In genomic region chr7:44568771-44569560, GRCh38 we compare ENCODE assay signal across 18 cellular contexts. TPM values are rescaled to one million over a fixed set of nuclear protein-coding genes. Genes with fewer than 3 reads are reported as not detected.
DNase-seq lines count a peak whose midpoint lies in the region; ATAC-seq, FAIRE-seq and TF ChIP-seq lines count a peak whose summit lies in the region.
"Had no signal": no experiment of that assay in that cellular context is flagged by ENCODE, and none has a peak within 500 bp of the region (broad histone marks: within the 10 kb centered on the region; RNA-seq: fewer than 3 reads in every experiment).

No MANE protein-coding gene starts in this region.

- H3K36me3 ChIP-seq in Caco-2 (ENCODE audit: control insufficient read depth, insufficient read depth, low read length) (peaks cover 24% of the 10 kb centered on the region), K562 (ENCODE audit: control insufficient read depth, insufficient read depth, low read length) (peaks cover 87% of the 10 kb centered on the region)

- no peaks in the 10 kb centered on the region for H3K27me3 ChIP-seq in Caco-2 (replicated peaks; ENCODE audit: control insufficient read depth, insufficient read depth, low read length)
- H3K27me3 ChIP-seq in K562 (ENCODE audit: control insufficient read depth in 2 of 2, insufficient read depth in 2 of 2, low read length in 2 of 2) = no peaks in the 10 kb centered on the region
- no peaks in the 10 kb centered on the region for H3K27me3 ChIP-seq in H9 (ENCODE audit: insufficient read depth, low read length)

- peaks cover 44% of the 10 kb centered on the region for H3K4me1 Mint-ChIP-seq in activated T-cell treated with anti-CD3 and anti-CD28 coated beads, Interleukin-2, amount 50 U/mL, for 24 hours (ENCODE audit: low read depth)
- H3K4me1 Mint-ChIP-seq in Caco-2 (ENCODE audit: low read depth, unreplicated experiment) (peaks cover 7% of the 10 kb centered on the region), neural crest cell (peaks cover 23% of the 10 kb centered on the region), H9 (peaks cover 7 to 9% of the 10 kb centered on the region in 2 experiments; a peak in 3 of 4 replicates)

- H2BK15ac ChIP-seq in H9 (ENCODE audit: low read depth, low read length) = no peak overlapping the region

- no peak overlapping the region for H2AK5ac ChIP-seq in H9 (ENCODE audit: insufficient read length, low read length)

- no peak overlapping the region for H4K8ac ChIP-seq in H9 (replicated peaks; ENCODE audit: insufficient read length, low read depth, low read length)

- peaks cover 21% of the 10 kb centered on the region for H4K20me1 ChIP-seq in K562 (replicated peaks; ENCODE audit: control insufficient read depth, insufficient read depth, low read length)
- H4K20me1 ChIP-seq in H9 (ENCODE audit: control insufficient read depth, insufficient read depth, insufficient read length) = no peaks in the 10 kb centered on the region

- no peak overlapping the region for H3K14ac ChIP-seq in H9 (ENCODE audit: insufficient read depth, low read length)

- peak overlapping the region; percentile 62 for H3K27ac Mint-ChIP-seq in activated T-cell treated with anti-CD3 and anti-CD28 coated beads, Interleukin-2, amount 50 U/mL, for 24 hours
- peak overlapping the region; percentile 12 for H3K27ac Mint-ChIP-seq in Caco-2 (ENCODE audit: unreplicated experiment)
- H3K27ac Mint-ChIP-seq in neural crest cell (ENCODE audit: unreplicated experiment) = no peak overlapping the region
- peak overlapping the region in 1 of 3 experiments; percentile 76; a peak in 2 of 7 replicates for H3K27ac Mint-ChIP-seq in H9
- H3K27ac Mint-ChIP-seq: IgD-negative memory B cell had no signal

- H3K4me1 ChIP-seq in Caco-2 = no peaks in the 10 kb centered on the region
- peaks cover 46 to 50% of the 10 kb centered on the region in 2 experiments; a peak in 4 of 5 replicates for H3K4me1 ChIP-seq in K562 (replicated peaks in 1 of 2; ENCODE audit: control insufficient read depth in 2 of 2, insufficient read depth in 2 of 2, low read length in 2 of 2)
- no peaks in the 10 kb centered on the region for H3K4me1 ChIP-seq in H9 (ENCODE audit: insufficient read depth, low read length)

- H3K27ac ChIP-seq in K562 (ENCODE audit: extremely low read depth, low read depth, low read length) = no peak overlapping the region
- no peak overlapping the region for H3K27ac ChIP-seq in H9 (ENCODE audit: insufficient read length, low read depth, low read length)

- no peak overlapping the region for H3K4me2 ChIP-seq in K562 (ENCODE audit: insufficient read depth, low read length)
- H3K4me2 ChIP-seq in H9 (ENCODE audit: insufficient read depth, insufficient read length, low read length) = no peak overlapping the region

- CTCF ChIA-PET in Caco-2 (lab: Charles Lee) (no interaction called here), K562 (lab: Yijun Ruan, JAX; ENCODE audit: low intra/inter-chr PET ratio) (no interaction called here)

- H2BK5ac ChIP-seq in H9 (ENCODE audit: insufficient read length, low read length) = no peak overlapping the region

- H3T11ph ChIP-seq in H9 (ENCODE audit: low read length) = no peak overlapping the region

- H3K4ac ChIP-seq in H9 (ENCODE audit: low read depth, low read length) = no peak overlapping the region

- no peak overlapping the region for H3K4me3 Mint-ChIP-seq in activated T-cell treated with anti-CD3 and anti-CD28 coated beads, Interleukin-2, amount 50 U/mL, for 24 hours
- H3K4me3 Mint-ChIP-seq in Caco-2 (ENCODE audit: unreplicated experiment) = no peak overlapping the region
- peak overlapping the region; percentile 51 for H3K4me3 Mint-ChIP-seq in neural crest cell
- H3K4me3 Mint-ChIP-seq in H9 = no peak overlapping the region; a peak in 1 of 5 replicates

- no peak overlapping the region for H2BK12ac ChIP-seq in H9 (ENCODE audit: insufficient read length, low read depth, low read length)

- peaks cover 10% of the 10 kb centered on the region for H3K9me1 ChIP-seq in K562 (ENCODE audit: control insufficient read depth, insufficient read depth, low read length)

- no peak overlapping the region for H3K23ac ChIP-seq in H9 (ENCODE audit: insufficient read length, low read depth, low read length)

- no peak for DNase-seq in activated T-cell treated with anti-CD3 and anti-CD28 coated beads, Interleukin-2, amount 50 U/mL, for 24 hours
- DNase-seq in activated T-cell treated with anti-CD3 and anti-CD28 coated beads, Interleukin-2, amount 50 U/mL, for 1 hour = no peak
- DNase-seq in Caco-2 (no peak), K562 (ENCODE audit: extremely low read depth in 1 of 4, low spot score in 3 of 4) (peak in 2 of 4 experiments; percentile 7 to 12), neural crest cell (ENCODE audit: low read depth, low spot score) (no peak), H9 (no peak), activated gamma-delta T cell (lab: John Stamatoyannopoulos, UW) (no peak)
- DNase-seq in stimulated activated CD4-positive, alpha-beta T cell treated with anti-CD3 and anti-CD28 coated beads, Interleukin-2, amount 100 ng/mL, for 48 hours = no peak
- DNase-seq: DMS79, NCI-H1417, NCI-H2081 treated with DMSO at 0.1 percent for 48 hours, NCI-H2227 treated with DMSO at 0.1 percent for 48 hours, NCI-H524 treated with DMSO at 0.1 percent for 48 hours had no signal

- H3K9me3 Mint-ChIP-seq in activated T-cell treated with anti-CD3 and anti-CD28 coated beads, Interleukin-2, amount 50 U/mL, for 24 hours = no peaks in the 10 kb centered on the region
- H3K9me3 Mint-ChIP-seq in Caco-2 (ENCODE audit: unreplicated experiment) (no peaks in the 10 kb centered on the region), neural crest cell (no peaks in the 10 kb centered on the region), H9 (no peaks in the 10 kb centered on the region; a peak in 1 of 5 replicates)
- H3K9me3 Mint-ChIP-seq: IgD-negative memory B cell had no signal

- 95% methylated on average over 17 of the region's 17 CpGs for whole genome bisulfite sequencing in K562 (ENCODE audit: insufficient coverage, low coverage, missing lambda C conversion rate)
- WGBS in H9 (ENCODE audit: extremely low coverage, insufficient read length, low lambda C conversion rate) = no CpG with 5 or more reads among the region's 17 CpGs

- H4K91ac ChIP-seq in H9 (ENCODE audit: insufficient read length, low read depth, low read length) = no peak overlapping the region

- intact Hi-C loops in Caco-2 (cut with micrococcal nuclease; ENCODE audit: unreplicated experiment) = no loop called here
- intact Hi-C loops in K562 (cut with micrococcal nuclease) = loop anchor here (5.0 kb wide), 3 partner anchors 72 to 327 kb away; no protein-coding TSS in a partner anchor

- no peak overlapping the region for H3K18ac ChIP-seq in H9 (ENCODE audit: insufficient read length, low read depth, low read length)

- H3K9ac ChIP-seq in K562 (ENCODE audit: insufficient read depth in 1 of 2, low read depth in 2 of 2, low read length in 2 of 2) (peak overlapping the region in 1 of 2 experiments; percentile 31; a peak in 1 of 4 replicates), H9 (ENCODE audit: extremely low read depth, insufficient read length, low read length) (no peak overlapping the region)

- no peak overlapping the region for H2BK20ac ChIP-seq in H9 (ENCODE audit: low read depth, low read length, poor library complexity, severe bottlenecking)

- no peak for FAIRE-seq in K562 (lab: Jason Lieb, UNC)
- FAIRE-seq: G401.6, GM12891 had no signal

- BruUV-seq in Caco-2 (replicated peaks; lab: Mats Ljungman, UMichigan) (no TSS peak), K562 (replicated peaks; lab: Mats Ljungman, UMichigan) (no TSS peak)

- TF ChIP-seq RAD21 in K562 (CRISPR knock-in tag; conservative IDR thresholded peaks at IDR 0.05 in 1 of 2, IDR thresholded peaks at IDR 0.05 in 1 of 2) = no peak

- no peaks in the 10 kb centered on the region for H3K79me1 ChIP-seq in H9 (ENCODE audit: insufficient read depth, low read depth, low read length, poor library complexity, severe bottlenecking)

- H2AFZ ChIP-seq in K562 (ENCODE audit: low read depth, low read length) (no peak overlapping the region), H9 (ENCODE audit: low read length) (no peak overlapping the region)

- POLR2A ChIA-PET in Caco-2 (lab: Charles Lee) = interaction anchor here (0.5 kb wide), 2 partner anchors 281 to 546 kb away, joined by 3 to 4 read pairs; no protein-coding TSS in a partner anchor
- POLR2A ChIA-PET in K562 (lab: Yijun Ruan, JAX) = interaction anchor here (1.2 to 1.4 kb wide), 3 partner anchors 9 to 313 kb away, joined by 3 to 7 read pairs (median 3); partner anchors contain the start of gene TMED4

- in situ Hi-C loops in K562 (cut with MboI) = no loop called here

- no peak for TF ChIP-seq EP300 in K562 (IDR thresholded peaks at IDR 0.05; ENCODE audit: low read length)

- H3K79me2 ChIP-seq in K562 (ENCODE audit: control insufficient read depth, insufficient read depth, low read length) (peaks cover 57% of the 10 kb centered on the region), H9 (ENCODE audit: insufficient read depth, low read length) (peaks cover 11% of the 10 kb centered on the region; the same call in 1 of the 2 replicates)

- no peak for TF ChIP-seq POLR2A in K562 (conservative IDR thresholded peaks at IDR 0.05)

- peaks cover 97% of the 10 kb centered on the region for H3K36me3 Mint-ChIP-seq in activated T-cell treated with anti-CD3 and anti-CD28 coated beads, Interleukin-2, amount 50 U/mL, for 24 hours (ENCODE audit: low read depth)
- H3K36me3 Mint-ChIP-seq in Caco-2 (ENCODE audit: insufficient read depth, unreplicated experiment) (peaks cover 91% of the 10 kb centered on the region), neural crest cell (ENCODE audit: low read depth) (peaks cover 18% of the 10 kb centered on the region), H9 (ENCODE audit: insufficient read depth in 1 of 3, low read depth in 3 of 3) (peaks cover 74 to 93% (median 83%) of the 10 kb centered on the region in 3 experiments)

- TF ChIP-seq CTCF in Caco-2 (IDR thresholded peaks at IDR 0.05; ENCODE audit: insufficient read depth in 1 of 2, low read depth in 1 of 2, low read length in 1 of 2, severe bottlenecking in 1 of 2, unreplicated experiment in 1 of 2) (no peak), K562 (IDR thresholded peaks at IDR 0.05 in 2 of 3, conservative IDR thresholded peaks at IDR 0.05 in 1 of 3; ENCODE audit: insufficient read depth in 2 of 3, low read depth in 1 of 3, low read length in 3 of 3) (no peak), neural crest cell (conservative IDR thresholded peaks at IDR 0.05) (no peak), H9 (conservative IDR thresholded peaks at IDR 0.05) (no peak)

- H3K56ac ChIP-seq in H9 (ENCODE audit: insufficient read length, low read depth, low read length) = no peak overlapping the region

- no peak for ATAC-seq in K562

- H3K23me2 ChIP-seq in H9 (ENCODE audit: insufficient read length, low read depth, low read length, poor library complexity, severe bottlenecking) = peaks cover 3% of the 10 kb centered on the region

- H3K4me3 ChIP-seq in Caco-2 (ENCODE audit: low read depth, low read length) = no peak overlapping the region
- no peak overlapping the region for H3K4me3 ChIP-seq in K562
- H3K4me3 ChIP-seq: HAP-1 had no signal

- H2BK120ac ChIP-seq in H9 (ENCODE audit: low read depth, low read length, poor library complexity, severe bottlenecking) = no peak overlapping the region

- no peak overlapping the region for H4K5ac ChIP-seq in H9 (ENCODE audit: insufficient read length, low read depth, low read length)

- H3K27me3 Mint-ChIP-seq in activated T-cell treated with anti-CD3 and anti-CD28 coated beads, Interleukin-2, amount 50 U/mL, for 24 hours = no peaks in the 10 kb centered on the region
- H3K27me3 Mint-ChIP-seq in Caco-2 (ENCODE audit: insufficient read depth, unreplicated experiment) (no peaks in the 10 kb centered on the region), neural crest cell (ENCODE audit: low read depth) (no peaks in the 10 kb centered on the region), H9 (ENCODE audit: low read depth) (no peaks in the 10 kb centered on the region; the same call in 1 of the 2 replicates)
- H3K27me3 Mint-ChIP-seq: IgD-negative memory B cell had no signal

- H3K9me3 ChIP-seq in Caco-2 (no peaks in the 10 kb centered on the region), K562 (replicated peaks; ENCODE audit: control insufficient read depth, insufficient read depth, low read depth, low read length) (no peaks in the 10 kb centered on the region), H9 (ENCODE audit: control insufficient read depth, low read depth, low read length) (no peaks in the 10 kb centered on the region)
- H3K9me3 ChIP-seq: HAP-1 had no signal

RNA-seq across cellular contexts. Expression of gene DDX56, which starts 4.7 kb away (rescaled TPM):
- 135 and 154 TPM in 2 replicates for total RNA-seq in Caco-2 (2022)
- 104 and 320 TPM in 2 replicates for total RNA-seq in K562 (2011; cell fraction: chromatin; rRNA removed; ENCODE audit: low replicate concordance)
- total RNA-seq in K562 (2011; cell fraction: nucleolus; rRNA removed) = 229 and 246 TPM in 2 replicates
- 121 and 141 TPM in 2 replicates for total RNA-seq in K562 (2011; cell fraction: nucleoplasm; rRNA removed)
- 102 and 133 TPM in 2 replicates for total RNA-seq in K562 (2014; rRNA removed)
- total RNA-seq in K562 (2014; rRNA removed; fragmentation: Illumina TruSeq; extraction: Trizol) = 91.2 and 103 TPM in 2 replicates
- total RNA-seq in K562 (2015; rRNA removed; fragmentation: Illumina TruSeq; extraction: Trizol) = 89.1 and 90.8 TPM in 2 replicates
- total RNA-seq in K562 (2021) = 145 and 155 TPM in 2 replicates
- polyA plus RNA-seq in K562 (2011; rRNA removed) = 110 and 120 TPM in 2 replicates
- polyA plus RNA-seq in K562 (2011; cell fraction: cytosol; rRNA removed) = 100 and 136 TPM in 2 replicates
- 265 and 309 TPM in 2 replicates for polyA plus RNA-seq in K562 (2011; cell fraction: nucleus; rRNA removed)
- polyA plus RNA-seq in K562 (2012) = 122 and 135 TPM in 2 replicates
- polyA plus RNA-seq in K562 (2014; fragmentation: Illumina TruSeq; extraction: Trizol) = 114 and 133 TPM in 2 replicates
- 10 to 100 TPM; 33.0 to 45.2 TPM for polyA plus RNA-seq in K562 (2014; fragmentation: Nextera tagmentation; extraction: Ambion mirVana)
- polyA plus RNA-seq in K562 (2014; rRNA removed) = 96.7 and 109 TPM in 2 replicates
- 74.9 and 101 TPM in 2 replicates for polyA minus RNA-seq in K562 (2011; rRNA and poly(A)+ RNA removed)
- 38.9 and 72.1 TPM in 2 replicates for polyA minus RNA-seq in K562 (2011; cell fraction: cytosol; rRNA and poly(A)+ RNA removed)
- 84.7 and 97.7 TPM in 2 replicates for polyA minus RNA-seq in K562 (2011; cell fraction: nucleus; rRNA and poly(A)+ RNA removed)
- 104 and 111 TPM in 2 replicates for total RNA-seq in neural crest cell
- total RNA-seq in H9 (2021) = 113 and 120 TPM in 2 replicates

RNA-seq across cellular contexts. Expression of gene TMED4, which starts 13.1 kb away (rescaled TPM):
- total RNA-seq in Caco-2 (2022) (93.4 and 96.6 TPM in 2 replicates), K562 (2014; rRNA removed) (40.0 and 53.8 TPM in 2 replicates), K562 (2014; rRNA removed; fragmentation: Illumina TruSeq; extraction: Trizol) (40.6 and 42.1 TPM in 2 replicates), K562 (2015; rRNA removed; fragmentation: Illumina TruSeq; extraction: Trizol) (43.8 and 44.3 TPM in 2 replicates), K562 (2021) (44.5 and 44.6 TPM in 2 replicates), neural crest cell (87.2 and 88.9 TPM in 2 replicates), H9 (2021) (60.3 and 62.4 TPM in 2 replicates)
- total RNA-seq in K562 (2011; cell fraction: chromatin; rRNA removed; ENCODE audit: low replicate concordance) = 87.6 and 130 TPM in 2 replicates
- 122 and 140 TPM in 2 replicates for total RNA-seq in K562 (2011; cell fraction: nucleolus; rRNA removed)
- 150 and 206 TPM in 2 replicates for total RNA-seq in K562 (2011; cell fraction: nucleoplasm; rRNA removed)
- polyA plus RNA-seq in K562 (2011; rRNA removed) (64.0 and 75.5 TPM in 2 replicates), K562 (2014; fragmentation: Illumina TruSeq; extraction: Trizol) (40.5 and 44.2 TPM in 2 replicates), K562 (2014; fragmentation: Nextera tagmentation; extraction: Ambion mirVana) (10 to 100 TPM; 20.3 to 23.1 TPM), K562 (2014; rRNA removed) (55.3 and 56.4 TPM in 2 replicates)
- polyA plus RNA-seq in K562 (2011; cell fraction: cytosol; rRNA removed) = 83.9 and 104 TPM in 2 replicates
- polyA plus RNA-seq in K562 (2011; cell fraction: nucleus; rRNA removed) = 84.1 and 90.2 TPM in 2 replicates
- 39.4 and 67.4 TPM in 2 replicates for polyA plus RNA-seq in K562 (2012)
- polyA minus RNA-seq in K562 (2011; rRNA and poly(A)+ RNA removed) = 49.9 and 50.1 TPM in 2 replicates
- 32.8 and 44.1 TPM in 2 replicates for polyA minus RNA-seq in K562 (2011; cell fraction: cytosol; rRNA and poly(A)+ RNA removed)
- 32.0 and 44.2 TPM in 2 replicates for polyA minus RNA-seq in K562 (2011; cell fraction: nucleus; rRNA and poly(A)+ RNA removed)

RNA-seq across cellular contexts. Expression of gene NPC1L1, which starts 27.8 kb away (rescaled TPM):
- total RNA-seq in Caco-2 (2022) (5.9 and 6.5 TPM in 2 replicates), K562 (2014; rRNA removed) (0.18 TPM in 1 of 2 replicates, not detected in the other), K562 (2014; rRNA removed; fragmentation: Illumina TruSeq; extraction: Trizol) (not detected in 2 replicates), K562 (2015; rRNA removed; fragmentation: Illumina TruSeq; extraction: Trizol) (not detected in 2 replicates), K562 (2021) (0.02 and 0.07 TPM in 2 replicates), neural crest cell (0.12 and 0.18 TPM in 2 replicates), H9 (2021) (0.07 and 0.11 TPM in 2 replicates)
- 0.26 and 0.81 TPM in 2 replicates for total RNA-seq in K562 (2011; cell fraction: chromatin; rRNA removed; ENCODE audit: low replicate concordance)
- total RNA-seq in K562 (2011; cell fraction: nucleolus; rRNA removed) = 0.33 and 0.39 TPM in 2 replicates
- total RNA-seq in K562 (2011; cell fraction: nucleoplasm; rRNA removed) = 0.15 and 0.37 TPM in 2 replicates
- polyA plus RNA-seq in K562 (2011; rRNA removed) (0.08 and 0.14 TPM in 2 replicates), K562 (2014; fragmentation: Illumina TruSeq; extraction: Trizol) (0.01 and 0.06 TPM in 2 replicates), K562 (2014; fragmentation: Nextera tagmentation; extraction: Ambion mirVana) (not detected), K562 (2014; rRNA removed) (0.07 TPM in 1 of 2 replicates, not detected in the other)
- polyA plus RNA-seq in K562 (2011; cell fraction: cytosol; rRNA removed) = 0.10 and 0.18 TPM in 2 replicates
- 0.74 and 1.1 TPM in 2 replicates for polyA plus RNA-seq in K562 (2011; cell fraction: nucleus; rRNA removed)
- 0.08 and 0.11 TPM in 2 replicates for polyA plus RNA-seq in K562 (2012)
- 0.06 and 0.11 TPM in 2 replicates for polyA minus RNA-seq in K562 (2011; rRNA and poly(A)+ RNA removed)
- not detected in 2 replicates for polyA minus RNA-seq in K562 (2011; cell fraction: cytosol; rRNA and poly(A)+ RNA removed)
- 0.13 and 0.44 TPM in 2 replicates for polyA minus RNA-seq in K562 (2011; cell fraction: nucleus; rRNA and poly(A)+ RNA removed)
- total RNA-seq: A172 had no signal
- polyA plus RNA-seq: IgD-negative memory B cell had no signal

RNA-seq across cellular contexts. Expression of gene OGDH, which starts 37.5 kb away (rescaled TPM):
- total RNA-seq in Caco-2 (2022) = 62.1 and 64.5 TPM in 2 replicates
- 67.1 and 99.5 TPM in 2 replicates for total RNA-seq in K562 (2011; cell fraction: chromatin; rRNA removed; ENCODE audit: low replicate concordance)
- 61.5 and 70.1 TPM in 2 replicates for total RNA-seq in K562 (2011; cell fraction: nucleolus; rRNA removed)
- 49.3 and 64.3 TPM in 2 replicates for total RNA-seq in K562 (2011; cell fraction: nucleoplasm; rRNA removed)
- total RNA-seq in K562 (2014; rRNA removed) = 38.6 and 50.0 TPM in 2 replicates
- 20.5 and 21.8 TPM in 2 replicates for total RNA-seq in K562 (2014; rRNA removed; fragmentation: Illumina TruSeq; extraction: Trizol)
- total RNA-seq in K562 (2015; rRNA removed; fragmentation: Illumina TruSeq; extraction: Trizol) = 19.4 and 20.2 TPM in 2 replicates
- 80.3 and 86.6 TPM in 2 replicates for total RNA-seq in K562 (2021)
- polyA plus RNA-seq in K562 (2011; rRNA removed) = 23.5 and 44.6 TPM in 2 replicates
- polyA plus RNA-seq in K562 (2011; cell fraction: cytosol; rRNA removed) = 44.3 and 54.2 TPM in 2 replicates
- polyA plus RNA-seq in K562 (2011; cell fraction: nucleus; rRNA removed) = 59.0 and 70.4 TPM in 2 replicates
- polyA plus RNA-seq in K562 (2012) = 55.7 and 67.9 TPM in 2 replicates
- polyA plus RNA-seq in K562 (2014; fragmentation: Illumina TruSeq; extraction: Trizol) = 58.8 and 59.1 TPM in 2 replicates
- polyA plus RNA-seq in K562 (2014; fragmentation: Nextera tagmentation; extraction: Ambion mirVana) = 1 to 10 TPM; 3.1 to 6.3 TPM
- 31.4 and 31.6 TPM in 2 replicates for polyA plus RNA-seq in K562 (2014; rRNA removed)
- polyA minus RNA-seq in K562 (2011; rRNA and poly(A)+ RNA removed) = 66.0 and 68.6 TPM in 2 replicates
- 52.4 and 53.8 TPM in 2 replicates for polyA minus RNA-seq in K562 (2011; cell fraction: cytosol; rRNA and poly(A)+ RNA removed)
- 25.8 and 36.1 TPM in 2 replicates for polyA minus RNA-seq in K562 (2011; cell fraction: nucleus; rRNA and poly(A)+ RNA removed)
- 102 and 116 TPM in 2 replicates for total RNA-seq in neural crest cell
- 75.3 and 77.3 TPM in 2 replicates for total RNA-seq in H9 (2021)
